In genomic region chr2:241936457-241937133, GRCh38 we compare ENCODE assay signal across 17 cellular contexts.
A peak's percentile ranks its signal among the peaks of the same experiment; 100 is the strongest.
DNase-seq lines count a peak whose midpoint lies in the region; ATAC-seq and TF ChIP-seq lines count a peak whose summit lies in the region.
"Had no signal": no experiment of that assay in that cellular context is flagged by ENCODE, and none has a peak within 500 bp of the region (broad histone marks: within the 10 kb centered on the region; RNA-seq: fewer than 3 reads in every experiment).

No MANE protein-coding gene starts in this region.

- H3K4me1 ChIP-seq in Caco-2, result peaks cover 27% of the 10 kb centered on the region

- no TSS peak for BruUV-seq in Caco-2 (replicated peaks; lab: Mats Ljungman, UMichigan)

- H3K27ac Mint-ChIP-seq in activated T-cell treated with anti-CD3 and anti-CD28 coated beads, Interleukin-2, amount 50 U/mL, for 24 hours, result no peak overlapping the region
- H3K27ac Mint-ChIP-seq in WTC11 (no peak overlapping the region), type B pancreatic cell (no peak overlapping the region), Caco-2 (ENCODE audit: unreplicated experiment) (no peak overlapping the region)
- H3K27ac Mint-ChIP-seq: CD4-positive, alpha-beta T cell had no signal

- H3K36me3 ChIP-seq in Caco-2 (ENCODE audit: control insufficient read depth, insufficient read depth, low read length), result no peaks in the 10 kb centered on the region

- H3K9me3 ChIP-seq in Caco-2, result 0 out of 2 replicates have a peak, but pooled peaks cover 3% of the 10 kb centered on the region

- intact Hi-C loops in dorsolateral prefrontal cortex (cut with DNase I) (no loop called here), Caco-2 (cut with micrococcal nuclease; ENCODE audit: unreplicated experiment) (no loop called here)

- H3K4me1 Mint-ChIP-seq in activated T-cell treated with anti-CD3 and anti-CD28 coated beads, Interleukin-2, amount 50 U/mL, for 24 hours (ENCODE audit: low read depth), result peaks cover 16% of the 10 kb centered on the region
- H3K4me1 Mint-ChIP-seq in WTC11 (no peaks in the 10 kb centered on the region), type B pancreatic cell (ENCODE audit: unreplicated experiment) (peaks cover 5% of the 10 kb centered on the region), Caco-2 (ENCODE audit: low read depth, unreplicated experiment) (no peaks in the 10 kb centered on the region)

- peaks cover 2% of the 10 kb centered on the region for H3K9me3 Mint-ChIP-seq in activated T-cell treated with anti-CD3 and anti-CD28 coated beads, Interleukin-2, amount 50 U/mL, for 24 hours
- peaks cover 27% of the 10 kb centered on the region for H3K9me3 Mint-ChIP-seq in WTC11
- H3K9me3 Mint-ChIP-seq in type B pancreatic cell, result peaks cover 9% of the 10 kb centered on the region
- H3K9me3 Mint-ChIP-seq in Caco-2 (ENCODE audit: unreplicated experiment), result peaks cover 13% of the 10 kb centered on the region
- H3K9me3 Mint-ChIP-seq: CD4-positive, alpha-beta T cell had no signal

- POLR2A ChIA-PET in WTC11 (lab: Charles Lee), result no interaction called here
- POLR2A ChIA-PET in Caco-2 (lab: Charles Lee), result no interaction called here

- H3K27me3 ChIP-seq in dorsolateral prefrontal cortex (peaks cover 0 to 4% (median 0%) of the 10 kb centered on the region in 45 donors), Caco-2 (replicated peaks; ENCODE audit: control insufficient read depth, insufficient read depth, low read length) (no peaks in the 10 kb centered on the region)

- peaks cover 10% of the 10 kb centered on the region for H3K36me3 Mint-ChIP-seq in activated T-cell treated with anti-CD3 and anti-CD28 coated beads, Interleukin-2, amount 50 U/mL, for 24 hours (ENCODE audit: low read depth)
- H3K36me3 Mint-ChIP-seq in WTC11 (peaks cover 12% of the 10 kb centered on the region), type B pancreatic cell (no peaks in the 10 kb centered on the region), Caco-2 (ENCODE audit: insufficient read depth, unreplicated experiment) (no peaks in the 10 kb centered on the region)

- H3K27me3 Mint-ChIP-seq in activated T-cell treated with anti-CD3 and anti-CD28 coated beads, Interleukin-2, amount 50 U/mL, for 24 hours, result no peaks in the 10 kb centered on the region
- H3K27me3 Mint-ChIP-seq in WTC11 (ENCODE audit: low read depth), result peaks cover 5% of the 10 kb centered on the region; the same call in 1 of the 2 replicates
- H3K27me3 Mint-ChIP-seq in type B pancreatic cell, result no peaks in the 10 kb centered on the region
- H3K27me3 Mint-ChIP-seq in Caco-2 (ENCODE audit: insufficient read depth, unreplicated experiment), result no peaks in the 10 kb centered on the region
- H3K27me3 Mint-ChIP-seq: CD4-positive, alpha-beta T cell had no signal

- no peak overlapping the region for H3K4me3 ChIP-seq in dorsolateral prefrontal cortex
- no peak overlapping the region for H3K4me3 ChIP-seq in Caco-2 (ENCODE audit: low read depth, low read length)

- no peak overlapping the region for H3K4me3 Mint-ChIP-seq in activated T-cell treated with anti-CD3 and anti-CD28 coated beads, Interleukin-2, amount 50 U/mL, for 24 hours
- H3K4me3 Mint-ChIP-seq in WTC11 (no peak overlapping the region), type B pancreatic cell (no peak overlapping the region), Caco-2 (ENCODE audit: unreplicated experiment) (no peak overlapping the region)
- H3K4me3 Mint-ChIP-seq: CD4-positive, alpha-beta T cell had no signal

- ATAC-seq in WTC11 (peak; percentile 50), HG02884 (IDR thresholded peaks at IDR 0.05; ENCODE audit: unreplicated experiment) (no peak)
- ATAC-seq: Right ventricle myocardium inferior had no signal

- TF ChIP-seq CTCF in WTC11 (IDR thresholded peaks at IDR 0.05) (no peak), type B pancreatic cell (conservative IDR thresholded peaks at IDR 0.05) (no peak), dorsolateral prefrontal cortex (IDR thresholded peaks at IDR 0.05 in 54 of 56, conservative IDR thresholded peaks at IDR 0.05 in 2 of 56; ENCODE audit: low read depth in 1 of 56, partially characterized antibody in 56 of 56) (no peak), Caco-2 (IDR thresholded peaks at IDR 0.05; ENCODE audit: insufficient read depth in 1 of 2, low read depth in 1 of 2, low read length in 1 of 2, severe bottlenecking in 1 of 2, unreplicated experiment in 1 of 2) (no peak)

- peak; percentile 16 for DNase-seq in activated T-cell treated with anti-CD3 and anti-CD28 coated beads, Interleukin-2, amount 50 U/mL, for 24 hours
- no peak for DNase-seq in activated T-cell treated with anti-CD3 and anti-CD28 coated beads for 4 hours
- DNase-seq in WTC11 (ENCODE audit: low spot score), result no peak
- peak; percentile 65 for DNase-seq in mesenteric fat pad (ENCODE audit: low spot score)
- DNase-seq in type B pancreatic cell (ENCODE audit: extremely low spot score, unreplicated experiment), result peak; percentile 60
- DNase-seq in dorsolateral prefrontal cortex, result no peak
- no peak for DNase-seq in Caco-2
- DNase-seq: CD4-positive, alpha-beta T cell; DMS153; GDM1; HCEC 1CT; KBM-7; NCI-H1694 treated with DMSO at 0.1 percent for 48 hours; NCI-H510A; NCI-H774 had no signal

- no peak overlapping the region for H3K27ac ChIP-seq in dorsolateral prefrontal cortex

- CTCF ChIA-PET in WTC11 (lab: Charles Lee) (interaction anchor here (0.5 to 0.9 kb wide), 3 partner anchors 14 to 1117 kb away, joined by 3 to 4 read pairs (median 3); no protein-coding TSS in a partner anchor), Caco-2 (lab: Charles Lee) (no interaction called here)

TF ChIP-seq in WTC11, 78 proteins besides CTCF, POLR2A, EP300 and RAD21:
- TF ChIP-seq, protein P1, sequence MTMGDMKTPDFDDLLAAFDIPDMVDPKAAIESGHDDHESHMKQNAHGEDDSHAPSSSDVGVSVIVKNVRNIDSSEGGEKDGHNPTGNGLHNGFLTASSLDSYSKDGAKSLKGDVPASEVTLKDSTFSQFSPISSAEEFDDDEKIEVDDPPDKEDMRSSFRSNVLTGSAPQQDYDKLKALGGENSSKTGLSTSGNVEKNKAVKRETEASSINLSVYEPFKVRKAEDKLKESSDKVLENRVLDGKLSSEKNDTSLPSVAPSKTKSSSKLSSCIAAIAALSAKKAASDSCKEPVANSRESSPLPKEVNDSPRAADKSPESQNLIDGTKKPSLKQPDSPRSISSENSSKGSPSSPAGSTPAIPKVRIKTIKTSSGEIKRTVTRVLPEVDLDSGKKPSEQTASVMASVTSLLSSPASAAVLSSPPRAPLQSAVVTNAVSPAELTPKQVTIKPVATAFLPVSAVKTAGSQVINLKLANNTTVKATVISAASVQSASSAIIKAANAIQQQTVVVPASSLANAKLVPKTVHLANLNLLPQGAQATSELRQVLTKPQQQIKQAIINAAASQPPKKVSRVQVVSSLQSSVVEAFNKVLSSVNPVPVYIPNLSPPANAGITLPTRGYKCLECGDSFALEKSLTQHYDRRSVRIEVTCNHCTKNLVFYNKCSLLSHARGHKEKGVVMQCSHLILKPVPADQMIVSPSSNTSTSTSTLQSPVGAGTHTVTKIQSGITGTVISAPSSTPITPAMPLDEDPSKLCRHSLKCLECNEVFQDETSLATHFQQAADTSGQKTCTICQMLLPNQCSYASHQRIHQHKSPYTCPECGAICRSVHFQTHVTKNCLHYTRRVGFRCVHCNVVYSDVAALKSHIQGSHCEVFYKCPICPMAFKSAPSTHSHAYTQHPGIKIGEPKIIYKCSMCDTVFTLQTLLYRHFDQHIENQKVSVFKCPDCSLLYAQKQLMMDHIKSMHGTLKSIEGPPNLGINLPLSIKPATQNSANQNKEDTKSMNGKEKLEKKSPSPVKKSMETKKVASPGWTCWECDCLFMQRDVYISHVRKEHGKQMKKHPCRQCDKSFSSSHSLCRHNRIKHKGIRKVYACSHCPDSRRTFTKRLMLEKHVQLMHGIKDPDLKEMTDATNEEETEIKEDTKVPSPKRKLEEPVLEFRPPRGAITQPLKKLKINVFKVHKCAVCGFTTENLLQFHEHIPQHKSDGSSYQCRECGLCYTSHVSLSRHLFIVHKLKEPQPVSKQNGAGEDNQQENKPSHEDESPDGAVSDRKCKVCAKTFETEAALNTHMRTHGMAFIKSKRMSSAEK (CRISPR knock-in tag; IDR thresholded peaks at IDR 0.05; ENCODE audit: borderline replicate concordance), result no peak
- no peak for TF ChIP-seq IRF2 (CRISPR knock-in tag; IDR thresholded peaks at IDR 0.05; ENCODE audit: borderline replicate concordance, low read depth)
- no peak for TF ChIP-seq NFE2L1 (CRISPR knock-in tag; IDR thresholded peaks at IDR 0.05)
- TF ChIP-seq, protein P2, sequence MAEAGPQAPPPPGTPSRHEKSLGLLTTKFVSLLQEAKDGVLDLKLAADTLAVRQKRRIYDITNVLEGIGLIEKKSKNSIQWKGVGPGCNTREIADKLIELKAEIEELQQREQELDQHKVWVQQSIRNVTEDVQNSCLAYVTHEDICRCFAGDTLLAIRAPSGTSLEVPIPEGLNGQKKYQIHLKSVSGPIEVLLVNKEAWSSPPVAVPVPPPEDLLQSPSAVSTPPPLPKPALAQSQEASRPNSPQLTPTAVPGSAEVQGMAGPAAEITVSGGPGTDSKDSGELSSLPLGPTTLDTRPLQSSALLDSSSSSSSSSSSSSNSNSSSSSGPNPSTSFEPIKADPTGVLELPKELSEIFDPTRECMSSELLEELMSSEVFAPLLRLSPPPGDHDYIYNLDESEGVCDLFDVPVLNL (CRISPR knock-in tag; IDR thresholded peaks at IDR 0.05; ENCODE audit: borderline replicate concordance, low read depth), result no peak
- no peak for TF ChIP-seq RORB (CRISPR knock-in tag; IDR thresholded peaks at IDR 0.05)
- no peak for TF ChIP-seq EMX1 (CRISPR knock-in tag; IDR thresholded peaks at IDR 0.05)

Comparison
In these comparisons a context has a peak if more than half of its experiments do, and no peak if none do; other contexts are left out.
1. DNase-seq: peak in activated T-cell treated with anti-CD3 and anti-CD28 coated beads, Interleukin-2, amount 50 U/mL, for 24 hours (single experiment), mesenteric fat pad (single experiment) and type B pancreatic cell (single experiment); none in activated T-cell treated with anti-CD3 and anti-CD28 coated beads for 4 hours (single experiment), WTC11 (single experiment), dorsolateral prefrontal cortex (0 of 10) and Caco-2 (0 of 2).